ENCODE assay signal across 1 cellular context in the genomic region with DNA sequence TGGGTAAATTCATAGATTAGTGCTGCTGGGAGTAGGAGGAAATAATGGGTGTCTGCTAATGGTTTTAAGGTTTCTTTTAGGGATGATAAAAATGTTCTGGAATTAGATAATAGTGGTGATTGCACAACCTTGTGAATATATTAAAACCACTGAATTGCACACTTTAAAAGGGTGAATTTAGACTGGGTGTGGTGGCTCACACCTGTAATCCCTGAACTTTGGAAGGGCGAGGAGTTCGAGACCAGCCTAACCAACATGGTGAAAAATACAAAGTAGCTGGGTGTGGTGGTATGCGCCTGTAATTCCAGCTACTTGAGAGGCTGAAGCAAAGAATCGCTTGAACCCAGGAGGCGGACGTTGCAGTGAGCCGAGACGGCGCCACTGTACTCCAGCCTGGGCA.
TF ChIP-seq lines count a peak whose summit lies in the region.

No MANE protein-coding gene starts in this region.

TF ChIP-seq in endothelial cell of umbilical vein, 7 proteins besides CTCF, POLR2A, EP300 and RAD21:
- no peak for TF ChIP-seq MYC (IDR thresholded peaks at IDR 0.05; ENCODE audit: low read depth, low read length)
- TF ChIP-seq FOS (IDR thresholded peaks at IDR 0.05; ENCODE audit: borderline replicate concordance, insufficient read depth, low read length) = no peak
- TF ChIP-seq GATA2 (IDR thresholded peaks at IDR 0.05; ENCODE audit: insufficient read depth, insufficient read length, low read depth, low read length) = no peak
- TF ChIP-seq EZH2 (IDR thresholded peaks at IDR 0.05; ENCODE audit: borderline replicate concordance, low read depth, low read length, severe bottlenecking) = no peak
- TF ChIP-seq JUN (IDR thresholded peaks at IDR 0.05; ENCODE audit: borderline replicate concordance, insufficient read depth, insufficient read length, low read depth) = no peak
- TF ChIP-seq, protein P1, sequence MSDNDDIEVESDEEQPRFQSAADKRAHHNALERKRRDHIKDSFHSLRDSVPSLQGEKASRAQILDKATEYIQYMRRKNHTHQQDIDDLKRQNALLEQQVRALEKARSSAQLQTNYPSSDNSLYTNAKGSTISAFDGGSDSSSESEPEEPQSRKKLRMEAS (IDR thresholded peaks at IDR 0.05; ENCODE audit: insufficient read depth, insufficient read length) = no peak
- TF ChIP-seq POLR2AphosphoS5 (IDR thresholded peaks at IDR 0.05; ENCODE audit: insufficient read depth, low read depth, low read length) = no peak
